ENCODE assay signal across 24 cellular contexts in the genomic region with DNA sequence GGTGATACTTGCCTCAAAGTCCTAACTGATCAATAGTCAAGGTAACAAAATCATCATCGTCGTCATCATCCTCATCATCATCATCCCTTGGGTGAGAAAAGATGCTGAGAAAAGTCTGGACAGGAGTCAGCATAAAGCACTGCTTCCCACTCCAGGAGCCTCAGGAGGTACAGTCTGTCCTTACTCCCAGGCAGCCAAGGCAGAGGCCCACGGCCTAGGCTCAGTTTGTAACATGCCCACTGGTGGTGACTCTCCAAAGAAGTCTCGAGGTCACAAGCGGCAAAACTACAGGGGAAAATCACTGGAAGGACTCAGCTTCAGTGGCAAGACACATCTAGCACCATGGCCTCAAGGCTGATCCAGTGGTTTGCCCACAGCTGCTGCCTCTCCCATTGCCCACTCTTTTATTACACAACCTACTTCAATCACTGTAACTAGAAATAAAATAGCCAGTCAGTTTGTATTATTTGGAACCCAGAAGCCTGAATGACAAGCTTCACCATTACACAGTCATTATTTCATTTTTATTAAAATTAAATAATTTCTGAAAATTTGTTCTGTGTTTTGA.
"Had no signal": no experiment of that assay in that cellular context is flagged by ENCODE, and none has a peak within 500 bp of the region (broad histone marks: within the 10 kb centered on the region; RNA-seq: fewer than 3 reads in every experiment).

No MANE protein-coding gene starts in this region.

- H3K9me3 ChIP-seq: body of pancreas, left lung, spleen had no signal

- H3K27ac Mint-ChIP-seq: activated CD4-positive, alpha-beta memory T cell treated with anti-CD3 and anti-CD28 coated beads, Interleukin-2, amount 10 ng/mL, durations not matched to agents 7 days and 5 days; activated naive CD4-positive, alpha-beta T cell treated with anti-CD3 and anti-CD28 coated beads, Interleukin-2, amount 10 ng/mL, durations not matched to agents 7 days and 5 days; progenitor cell of endocrine pancreas; T-helper 1 cell treated with Interleukin-12 subunit alpha and Interleukin-12 subunit beta and Interleukin-4 antibody, amounts not matched to agents 30 μg/mL and 1 μg/mL, for 36 hours had no signal

- H3K27me3 Mint-ChIP-seq: activated CD4-positive, alpha-beta memory T cell treated with anti-CD3 and anti-CD28 coated beads, Interleukin-2, amount 10 ng/mL, durations not matched to agents 7 days and 5 days; activated naive CD4-positive, alpha-beta T cell treated with anti-CD3 and anti-CD28 coated beads, Interleukin-2, amount 10 ng/mL, durations not matched to agents 7 days and 5 days; natural killer cell treated with Interleukin-12 subunit alpha and Interleukin-12 subunit beta and Interleukin-15 and Interleukin-18, amount 100 ng/mL, for 72 hours; progenitor cell of endocrine pancreas had no signal

- H3K4me1 Mint-ChIP-seq: activated CD4-positive, alpha-beta memory T cell treated with anti-CD3 and anti-CD28 coated beads, Interleukin-2, amount 10 ng/mL, durations not matched to agents 7 days and 5 days; activated naive CD4-positive, alpha-beta T cell treated with anti-CD3 and anti-CD28 coated beads, Interleukin-2, amount 10 ng/mL, durations not matched to agents 7 days and 5 days had no signal

- FAIRE-seq: urothelium cell line had no signal

- H3K4me3 ChIP-seq: body of pancreas, cardiac muscle cell, hepatocyte, left lung, lung, spleen, tibial nerve had no signal

- H3K36me3 ChIP-seq: cardiac muscle cell, left lung, spleen, tibial nerve had no signal

- H3K27ac ChIP-seq: body of pancreas, cardiac muscle cell, hepatocyte, left lung, spleen, tibial nerve had no signal

- H3K27me3 ChIP-seq: body of pancreas, cardiac muscle cell, hepatocyte, left lung, spleen, tibial nerve had no signal

- H2AFZ ChIP-seq: hepatocyte had no signal

- H3K4me2 ChIP-seq: hepatocyte had no signal

- H3K36me3 Mint-ChIP-seq: activated naive CD4-positive, alpha-beta T cell treated with anti-CD3 and anti-CD28 coated beads, Interleukin-2, amount 10 ng/mL, durations not matched to agents 7 days and 5 days; immature natural killer cell; natural killer cell treated with Interleukin-12 subunit alpha and Interleukin-12 subunit beta and Interleukin-15 and Interleukin-18, amount 100 ng/mL, for 72 hours had no signal

- DNase-seq: activated CD4-positive, alpha-beta memory T cell treated with anti-CD3 and anti-CD28 coated beads, Interleukin-2, amount 10 ng/mL, durations not matched to agents 7 days and 5 days; activated CD4-positive, alpha-beta T cell treated with anti-CD3 and anti-CD28 coated beads for 48 hours; activated CD4-positive, CD25-positive, alpha-beta regulatory T cell; activated effector memory CD4-positive, alpha-beta T cell treated with anti-CD3 and anti-CD28 coated beads, Interleukin-2, amount 50 U/mL, for 16 hours; activated naive CD4-positive, alpha-beta T cell treated with anti-CD3 and anti-CD28 coated beads, Interleukin-2, amount 10 ng/mL, durations not matched to agents 7 days and 5 days; amygdala; cortex of kidney; erythroblast; foreskin fibroblast; immature natural killer cell; kidney glomerular epithelial cell; left lung; spleen; stimulated activated CD4-positive, alpha-beta T cell treated with anti-CD3 and anti-CD28 coated beads, Interleukin-4, amount 100 ng/mL, for 4 hours; stimulated activated naive CD8-positive, alpha-beta T cell treated with anti-CD3 and anti-CD28 coated beads, Interleukin-15, Interleukin-2, amounts not matched to agents 100 U/mL and 50 U/mL, for 24 hours had no signal

- H3K4me3 Mint-ChIP-seq: activated CD4-positive, alpha-beta memory T cell treated with anti-CD3 and anti-CD28 coated beads, Interleukin-2, amount 10 ng/mL, durations not matched to agents 7 days and 5 days; activated naive CD4-positive, alpha-beta T cell treated with anti-CD3 and anti-CD28 coated beads, Interleukin-2, amount 10 ng/mL, durations not matched to agents 7 days and 5 days; immature natural killer cell; natural killer cell treated with Interleukin-12 subunit alpha and Interleukin-12 subunit beta and Interleukin-15 and Interleukin-18, amount 100 ng/mL, for 72 hours; T-helper 1 cell treated with Interleukin-12 subunit alpha and Interleukin-12 subunit beta and Interleukin-4 antibody, amounts not matched to agents 30 μg/mL and 1 μg/mL, for 36 hours had no signal

- ATAC-seq: body of pancreas; left lung; stimulated activated naive CD8-positive, alpha-beta T cell treated with anti-CD3 and anti-CD28 coated beads, Interleukin-15, Interleukin-2, amounts not matched to agents 100 U/mL and 50 U/mL, for 24 hours had no signal

- H3K9me3 Mint-ChIP-seq: activated CD4-positive, alpha-beta memory T cell treated with anti-CD3 and anti-CD28 coated beads, Interleukin-2, amount 10 ng/mL, durations not matched to agents 7 days and 5 days; activated naive CD4-positive, alpha-beta T cell treated with anti-CD3 and anti-CD28 coated beads, Interleukin-2, amount 10 ng/mL, durations not matched to agents 7 days and 5 days; immature natural killer cell; natural killer cell treated with Interleukin-12 subunit alpha and Interleukin-12 subunit beta and Interleukin-15 and Interleukin-18, amount 100 ng/mL, for 72 hours; T-helper 1 cell treated with Interleukin-12 subunit alpha and Interleukin-12 subunit beta and Interleukin-4 antibody, amounts not matched to agents 30 μg/mL and 1 μg/mL, for 36 hours had no signal
